Comparison of ENCODE assay signal across 8 cellular contexts in genomic region chr2:109030870-109031480, GRCh38. TPM values are rescaled to one million over a fixed set of nuclear protein-coding genes. Genes with fewer than 3 reads are reported as not detected.
A peak's percentile ranks its signal among the peaks of the same experiment; 100 is the strongest.
DNase-seq lines count a peak whose midpoint lies in the region; ATAC-seq and TF ChIP-seq lines count a peak whose summit lies in the region.

No MANE protein-coding gene starts in this region.

- H3K36me3 Mint-ChIP-seq in activated CD8-positive, alpha-beta T cell treated with anti-CD3 and anti-CD28 coated beads for 36 hours (ENCODE audit: low read depth), result peaks cover 7% of the 10 kb centered on the region

- H3K27me3 Mint-ChIP-seq in activated CD8-positive, alpha-beta T cell treated with anti-CD3 and anti-CD28 coated beads for 36 hours, result no peaks in the 10 kb centered on the region

- H3K27ac Mint-ChIP-seq in activated CD8-positive, alpha-beta T cell treated with anti-CD3 and anti-CD28 coated beads for 36 hours, result peak overlapping the region; percentile 86

- H3K9me3 ChIP-seq in iPS-18c (ENCODE audit: control insufficient read depth, insufficient read depth, low read length), result no peaks in the 10 kb centered on the region

- H3K4me3 Mint-ChIP-seq in activated CD8-positive, alpha-beta T cell treated with anti-CD3 and anti-CD28 coated beads for 36 hours, result peak overlapping the region; percentile 82

- POLR2A ChIA-PET in activated CD8-positive, alpha-beta T cell treated with anti-CD3 and anti-CD28 coated beads for 36 hours (lab: Charles Lee), result interaction anchor here (0.5 to 1.7 kb wide), 7 partner anchors 11 to 98 kb away, joined by 3 to 5 read pairs (median 4); partner anchors contain the start of gene SH3RF3

- ATAC-seq in HG02884 (IDR thresholded peaks at IDR 0.05; ENCODE audit: unreplicated experiment), result peak; percentile 5
- ATAC-seq in activated CD8-positive, alpha-beta T cell treated with anti-CD3 and anti-CD28 coated beads for 36 hours, result peak; percentile 28
- ATAC-seq in HG03139 (IDR thresholded peaks at IDR 0.05; ENCODE audit: unreplicated experiment), result no peak
- no peak for ATAC-seq in HG03439 (IDR thresholded peaks at IDR 0.05; ENCODE audit: unreplicated experiment)
- no peak for ATAC-seq in HG03469 (IDR thresholded peaks at IDR 0.05; ENCODE audit: unreplicated experiment)
- no peak for ATAC-seq in GM19397 (IDR thresholded peaks at IDR 0.05; ENCODE audit: unreplicated experiment)

- intact Hi-C loops in activated CD8-positive, alpha-beta T cell treated with anti-CD3 and anti-CD28 coated beads for 36 hours (cut with micrococcal nuclease), result no loop called here

- CTCF ChIA-PET in activated CD8-positive, alpha-beta T cell treated with anti-CD3 and anti-CD28 coated beads for 36 hours (lab: Charles Lee), result interaction anchor here (0.8 to 2.2 kb wide), 5 partner anchors 17 to 99 kb away, joined by 3 to 7 read pairs (median 3); no protein-coding TSS in a partner anchor

- DNase-seq in activated CD8-positive, alpha-beta T cell treated with anti-CD3 and anti-CD28 coated beads for 36 hours, result peak; percentile 52
- DNase-seq in stimulated activated CD8-positive, alpha-beta memory T cell treated with anti-CD3 and anti-CD28 coated beads, Interleukin-12 subunit alpha, Interleukin-12 subunit beta, amount 100 ng/mL, for 1 hour (ENCODE audit: low read depth), result peak; percentile 8

- peak overlapping the region; percentile 65 for H3K4me3 ChIP-seq in iPS-18c (ENCODE audit: insufficient read depth, low read depth, low read length)

- H3K9me3 Mint-ChIP-seq in activated CD8-positive, alpha-beta T cell treated with anti-CD3 and anti-CD28 coated beads for 36 hours, result peaks cover 8% of the 10 kb centered on the region

- no peak for TF ChIP-seq CTCF in activated CD8-positive, alpha-beta T cell treated with anti-CD3 and anti-CD28 coated beads for 36 hours (IDR thresholded peaks at IDR 0.05)

- peaks cover 57% of the 10 kb centered on the region for H3K4me1 Mint-ChIP-seq in activated CD8-positive, alpha-beta T cell treated with anti-CD3 and anti-CD28 coated beads for 36 hours (ENCODE audit: low read depth)

RNA-seq across cellular contexts. Expression of gene EDAR, which starts 42.0 kb away (rescaled TPM):
- under 1 TPM; 0.09 to 0.11 TPM for total RNA-seq in activated CD8-positive, alpha-beta T cell treated with anti-CD3 and anti-CD28 coated beads for 36 hours

Comparison
In these comparisons a context has a peak if more than half of its experiments do, and no peak if none do; other contexts are left out.
1. ATAC-seq: peak in HG02884 (single experiment) and activated CD8-positive, alpha-beta T cell treated with anti-CD3 and anti-CD28 coated beads for 36 hours (single experiment); none in HG03139 (single experiment), HG03439 (single experiment), HG03469 (single experiment) and GM19397 (single experiment).